Comparison of ENCODE assay signal across 4 cellular contexts in the genomic region with DNA sequence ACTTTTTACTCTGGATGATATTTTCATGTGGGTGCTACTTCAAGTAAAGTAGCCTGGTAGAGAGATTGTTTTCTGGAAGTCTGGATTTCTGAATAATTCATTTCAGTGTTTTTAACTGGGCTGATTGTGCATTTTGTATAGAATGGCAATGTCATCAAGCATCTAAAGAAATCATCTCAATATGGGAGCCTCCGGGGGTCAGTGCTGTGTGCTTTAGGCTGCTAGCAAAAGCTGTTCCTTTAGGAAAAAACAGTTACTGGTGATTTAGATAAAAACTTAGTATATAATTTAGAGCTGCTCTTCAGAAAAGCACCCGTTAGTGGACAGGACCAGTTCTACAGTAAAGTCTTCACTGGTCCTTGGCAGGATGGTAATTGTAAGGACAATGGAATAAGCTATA.
"Had no signal": no experiment of that assay in that cellular context is flagged by ENCODE, and none has a peak within 500 bp of the region (broad histone marks: within the 10 kb centered on the region; RNA-seq: fewer than 3 reads in every experiment).

No MANE protein-coding gene starts in this region.

- H3K4me3 ChIP-seq: K562 had no signal

- H3K27ac ChIP-seq: HL-60 had no signal

- DNase-seq: IMR-90, KBM-7 had no signal
